Comparison of ENCODE assay signal across 16 cellular contexts in genomic region chr3:33035596-33035995, GRCh38.
DNase-seq lines count a peak whose midpoint lies in the region; ATAC-seq and TF ChIP-seq lines count a peak whose summit lies in the region.
"Had no signal": no experiment of that assay in that cellular context is flagged by ENCODE, and none has a peak within 500 bp of the region (broad histone marks: within the 10 kb centered on the region; RNA-seq: fewer than 3 reads in every experiment).

No MANE protein-coding gene starts in this region.

- no peaks in the 10 kb centered on the region for H3K9me3 ChIP-seq in Caco-2
- H3K9me3 ChIP-seq in PC-3 (ENCODE audit: low read length), result no peaks in the 10 kb centered on the region
- H3K9me3 ChIP-seq in esophagus muscularis mucosa, result no peaks in the 10 kb centered on the region
- H3K9me3 ChIP-seq: psoas muscle had no signal

- intact Hi-C loops in Caco-2 (cut with micrococcal nuclease; ENCODE audit: unreplicated experiment) (no loop called here), PC-3 (cut with micrococcal nuclease) (no loop called here), esophagus muscularis mucosa (cut with DNase I) (no loop called here)

- DNase-seq in Caco-2, result no peak
- peak; percentile 84 for DNase-seq in PC-3
- no peak for DNase-seq in chondrocyte (ENCODE audit: low spot score)
- DNase-seq in kidney glomerular epithelial cell (lab: John Stamatoyannopoulos, UW), result peak; percentile 64
- DNase-seq in mesothelial cell of epicardium (ENCODE audit: low spot score in 2 of 2, unreplicated experiment in 2 of 2), result no peak
- no peak for DNase-seq in esophagus muscularis mucosa (ENCODE audit: extremely low spot score)
- DNase-seq in NK-92 (lab: John Stamatoyannopoulos, UW; ENCODE audit: unreplicated experiment), result no peak
- DNase-seq: effector memory CD8-positive, alpha-beta T cell; NCI-H1417; NCI-H526 treated with DMSO at 0.1 percent for 48 hours; psoas muscle; stimulated activated CD4-positive, alpha-beta T cell treated with anti-CD3 and anti-CD28 coated beads, Interleukin-4, amount 100 ng/mL, for 24 hours; stimulated activated naive CD4-positive, alpha-beta T cell; WERI-Rb-1 had no signal

- H3F3A ChIP-seq in PC-3 (ENCODE audit: low read length, unreplicated experiment), result no peaks in the 10 kb centered on the region

- TF ChIP-seq POLR2A in esophagus muscularis mucosa (IDR thresholded peaks at IDR 0.05; ENCODE audit: low read depth), result no peak

- peak; percentile 68 for ATAC-seq in PC-3
- no peak for ATAC-seq in GM21526 (IDR thresholded peaks at IDR 0.05; ENCODE audit: low FRiP score, unreplicated experiment)
- ATAC-seq: effector memory CD8-positive, alpha-beta T cell; psoas muscle had no signal

- TF ChIP-seq EP300 in esophagus muscularis mucosa (IDR thresholded peaks at IDR 0.05), result no peak

- H3K27ac ChIP-seq in PC-3 (ENCODE audit: low read length), result 0 out of 2 replicates have a peak overlapping the region, but pooled peaks have one; percentile 10
- H3K27ac ChIP-seq in esophagus muscularis mucosa (replicated peaks in 1 of 4), result no peak overlapping the region
- H3K27ac ChIP-seq: BLaER1 treated with 17β-estradiol and CSF1 and Interleukin-3, amounts not matched to agents 10 nM and 100 nM; psoas muscle; WERI-Rb-1 had no signal

- H3K36me3 Mint-ChIP-seq in Caco-2 (ENCODE audit: insufficient read depth, unreplicated experiment) (peaks cover 90% of the 10 kb centered on the region), chondrocyte (ENCODE audit: low read depth) (peaks cover 35% of the 10 kb centered on the region), mesothelial cell of epicardium (peaks cover 44% of the 10 kb centered on the region)

- 62% methylated on average over 3 of the region's 3 CpGs for WGBS in esophagus muscularis mucosa

- H3K36me3 ChIP-seq in Caco-2 (ENCODE audit: control insufficient read depth, insufficient read depth, low read length), result no peaks in the 10 kb centered on the region; the same call in 1 of the 2 replicates
- peaks cover 17% of the 10 kb centered on the region for H3K36me3 ChIP-seq in PC-3 (ENCODE audit: low read depth, low read length)
- peaks cover 16 to 61% (median 35%) of the 10 kb centered on the region in 4 donors for H3K36me3 ChIP-seq in esophagus muscularis mucosa
- H3K36me3 ChIP-seq: WERI-Rb-1 had no signal

- H3K4me3 Mint-ChIP-seq in Caco-2 (ENCODE audit: unreplicated experiment) (no peak overlapping the region), chondrocyte (ENCODE audit: unreplicated experiment) (no peak overlapping the region), mesothelial cell of epicardium (no peak overlapping the region)
- H3K4me3 Mint-ChIP-seq: effector memory CD8-positive, alpha-beta T cell had no signal

- H3K4me1 Mint-ChIP-seq in Caco-2 (ENCODE audit: low read depth, unreplicated experiment) (peaks cover 25% of the 10 kb centered on the region), chondrocyte (ENCODE audit: low read depth) (peaks cover 15% of the 10 kb centered on the region), mesothelial cell of epicardium (peaks cover 5% of the 10 kb centered on the region)

- TF ChIP-seq CTCF in Caco-2 (IDR thresholded peaks at IDR 0.05; ENCODE audit: insufficient read depth in 1 of 2, low read depth in 1 of 2, low read length in 1 of 2, severe bottlenecking in 1 of 2, unreplicated experiment in 1 of 2) (no peak), PC-3 (conservative IDR thresholded peaks at IDR 0.05; ENCODE audit: low read depth, low read length) (no peak), chondrocyte (IDR thresholded peaks at IDR 0.05) (no peak), mesothelial cell of epicardium (IDR thresholded peaks at IDR 0.05; ENCODE audit: unreplicated experiment) (no peak), esophagus muscularis mucosa (IDR thresholded peaks at IDR 0.05) (no peak)

- peaks cover 28% of the 10 kb centered on the region for H3K4me1 ChIP-seq in Caco-2
- peaks cover 29% of the 10 kb centered on the region for H3K4me1 ChIP-seq in PC-3 (ENCODE audit: insufficient read depth, low read length)
- no peaks in the 10 kb centered on the region for H3K4me1 ChIP-seq in esophagus muscularis mucosa
- H3K4me1 ChIP-seq: psoas muscle had no signal

- H3K9me2 ChIP-seq in PC-3 (replicated peaks; ENCODE audit: low read length), result no peaks in the 10 kb centered on the region

- H3K27me3 Mint-ChIP-seq in Caco-2 (ENCODE audit: insufficient read depth, unreplicated experiment) (no peaks in the 10 kb centered on the region), chondrocyte (ENCODE audit: low read depth) (no peaks in the 10 kb centered on the region), mesothelial cell of epicardium (ENCODE audit: low read depth) (no peaks in the 10 kb centered on the region)
- H3K27me3 Mint-ChIP-seq: effector memory CD8-positive, alpha-beta T cell had no signal

- H3K27me3 ChIP-seq in Caco-2 (replicated peaks; ENCODE audit: control insufficient read depth, insufficient read depth, low read length) (no peaks in the 10 kb centered on the region), PC-3 (ENCODE audit: low read length) (no peaks in the 10 kb centered on the region), esophagus muscularis mucosa (no peaks in the 10 kb centered on the region)
- H3K27me3 ChIP-seq: BLaER1 treated with 17β-estradiol and CSF1 and Interleukin-3, amounts not matched to agents 10 nM and 100 nM had no signal

- no peak overlapping the region for H2AFZ ChIP-seq in PC-3 (ENCODE audit: low read length)

- BruUV-seq in Caco-2 (replicated peaks; lab: Mats Ljungman, UMichigan) (no TSS peak), PC-3 (replicated peaks; lab: Mats Ljungman, UMichigan) (no TSS peak)

- H3K27ac Mint-ChIP-seq in Caco-2 (ENCODE audit: unreplicated experiment) (peak overlapping the region; percentile 59), chondrocyte (ENCODE audit: unreplicated experiment) (peak overlapping the region; percentile 74), mesothelial cell of epicardium (no peak overlapping the region)
- H3K27ac Mint-ChIP-seq: effector memory CD8-positive, alpha-beta T cell had no signal

- no peak overlapping the region for H3K9ac ChIP-seq in PC-3 (ENCODE audit: low read length)
- H3K9ac ChIP-seq: BLaER1 treated with 17β-estradiol and CSF1 and Interleukin-3, amounts not matched to agents 10 nM and 100 nM had no signal

- peak overlapping the region; percentile 12 for H3K4me2 ChIP-seq in PC-3 (ENCODE audit: low read length)
- H3K4me2 ChIP-seq: BLaER1 treated with 17β-estradiol and CSF1 and Interleukin-3, amounts not matched to agents 10 nM and 100 nM had no signal

- H3K9me3 Mint-ChIP-seq in Caco-2 (ENCODE audit: unreplicated experiment), result peaks cover 10% of the 10 kb centered on the region
- peaks cover 4% of the 10 kb centered on the region for H3K9me3 Mint-ChIP-seq in chondrocyte (ENCODE audit: low read depth)
- peaks cover 6% of the 10 kb centered on the region for H3K9me3 Mint-ChIP-seq in mesothelial cell of epicardium
- H3K9me3 Mint-ChIP-seq: effector memory CD8-positive, alpha-beta T cell had no signal

- H3K79me2 ChIP-seq in PC-3 (ENCODE audit: low read length), result no peaks in the 10 kb centered on the region

- CTCF ChIA-PET in Caco-2 (lab: Charles Lee), result no interaction called here
- CTCF ChIA-PET in PC-3 (lab: Charles Lee), result no interaction called here

- no peaks in the 10 kb centered on the region for H4K20me1 ChIP-seq in PC-3 (ENCODE audit: low read length)
- H4K20me1 ChIP-seq: BLaER1 treated with 17β-estradiol and CSF1 and Interleukin-3, amounts not matched to agents 10 nM and 100 nM had no signal

- no peak overlapping the region for H3K4me3 ChIP-seq in Caco-2 (ENCODE audit: low read depth, low read length)
- H3K4me3 ChIP-seq in PC-3 (ENCODE audit: low read length), result no peak overlapping the region
- no peak overlapping the region for H3K4me3 ChIP-seq in esophagus muscularis mucosa
- H3K4me3 ChIP-seq: BLaER1 treated with 17β-estradiol and CSF1 and Interleukin-3, amounts not matched to agents 10 nM and 100 nM; psoas muscle had no signal

- POLR2A ChIA-PET in Caco-2 (lab: Charles Lee) (no interaction called here), PC-3 (lab: Charles Lee; ENCODE audit: unreplicated experiment) (no interaction called here)

Comparison
In these comparisons a context has a peak if more than half of its experiments do, and no peak if none do; other contexts are left out.
1. DNase-seq: peak in PC-3 (single experiment) and kidney glomerular epithelial cell (single experiment); none in Caco-2 (0 of 2), chondrocyte (single experiment), mesothelial cell of epicardium (0 of 2), esophagus muscularis mucosa (single experiment) and NK-92 (single experiment).